ENCODE assay signal across 23 cellular contexts in the genomic region with DNA sequence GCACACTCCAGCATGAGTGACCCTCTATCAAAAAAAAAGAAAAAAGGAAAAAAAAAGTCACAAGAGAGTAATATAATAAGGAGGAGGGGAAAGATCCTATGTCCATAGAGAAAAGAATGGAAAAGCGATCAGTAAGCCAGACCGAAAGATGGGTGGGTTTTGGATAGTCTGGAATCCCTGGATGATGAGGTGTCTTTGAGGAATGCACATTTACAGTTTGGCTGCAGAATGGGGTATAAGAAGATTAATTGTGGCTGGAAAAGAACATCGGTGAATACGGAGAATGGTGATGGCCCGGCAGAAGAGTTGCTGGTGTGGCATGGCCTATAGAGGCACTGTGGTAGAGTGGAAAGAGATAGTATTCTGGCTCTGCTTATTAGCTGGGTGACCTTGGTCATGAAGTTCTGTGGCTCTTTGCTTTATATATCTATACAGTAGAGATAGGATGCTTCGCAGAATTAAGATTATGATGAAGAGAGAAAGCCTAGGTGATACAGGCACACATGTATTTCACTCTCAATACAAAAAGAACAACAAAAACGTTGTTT.
DNase-seq lines count a peak whose midpoint lies in the region; ATAC-seq and TF ChIP-seq lines count a peak whose summit lies in the region.
"Had no signal": no experiment of that assay in that cellular context is flagged by ENCODE, and none has a peak within 500 bp of the region (broad histone marks: within the 10 kb centered on the region; RNA-seq: fewer than 3 reads in every experiment).

No MANE protein-coding gene starts in this region.

- H3K4me3 ChIP-seq in heart left ventricle: no peak overlapping the region
- no peak overlapping the region for H3K4me3 ChIP-seq in upper lobe of right lung
- H3K4me3 ChIP-seq: GM23248, SJCRH30 had no signal

- H3K27ac ChIP-seq in heart left ventricle (peak overlapping the region in 8 of 12 donors; percentile 7 to 60 (median 34)), VCaP (peak overlapping the region; percentile 61), upper lobe of right lung (peak overlapping the region; percentile 3)
- H3K27ac ChIP-seq: 22Rv1, GM23248, SJCRH30 had no signal

- H3K27ac Mint-ChIP-seq in naive B cell: peak overlapping the region in 4 of 6 donors; percentile 27 to 68 (median 41)
- H3K27ac Mint-ChIP-seq in natural killer cell treated with Interleukin-12 subunit alpha and Interleukin-12 subunit beta and Interleukin-15 and Interleukin-18, amount 100 ng/mL, for 72 hours: peak overlapping the region in 1 of 2 donors; percentile 4

- WGBS in heart left ventricle, 4 donors: 79 to 85% (median 80%) methylated on average over 7 of the region's 7 CpGs

- no peaks in the 10 kb centered on the region for H3K9me3 Mint-ChIP-seq in naive B cell
- H3K9me3 Mint-ChIP-seq in natural killer cell treated with Interleukin-12 subunit alpha and Interleukin-12 subunit beta and Interleukin-15 and Interleukin-18, amount 100 ng/mL, for 72 hours: no peaks in the 10 kb centered on the region
- H3K9me3 Mint-ChIP-seq: CD4-positive, CD25-positive, alpha-beta regulatory T cell; H9 had no signal

- H3K9me3 ChIP-seq in heart left ventricle (no peaks in the 10 kb centered on the region), upper lobe of right lung (no peaks in the 10 kb centered on the region)
- H3K9me3 ChIP-seq: SJCRH30 had no signal

- peaks cover 0 to 4% (median 0%) of the 10 kb centered on the region in 9 donors for H3K36me3 ChIP-seq in heart left ventricle
- no peaks in the 10 kb centered on the region for H3K36me3 ChIP-seq in upper lobe of right lung
- H3K36me3 ChIP-seq: SJCRH30 had no signal

- no peak overlapping the region for H3K4me3 Mint-ChIP-seq in naive B cell
- no peak overlapping the region for H3K4me3 Mint-ChIP-seq in natural killer cell treated with Interleukin-12 subunit alpha and Interleukin-12 subunit beta and Interleukin-15 and Interleukin-18, amount 100 ng/mL, for 72 hours
- H3K4me3 Mint-ChIP-seq: H9 had no signal

- H3K36me3 Mint-ChIP-seq in naive B cell: peaks cover 7 to 10% of the 10 kb centered on the region in 2 donors
- no peaks in the 10 kb centered on the region for H3K36me3 Mint-ChIP-seq in natural killer cell treated with Interleukin-12 subunit alpha and Interleukin-12 subunit beta and Interleukin-15 and Interleukin-18, amount 100 ng/mL, for 72 hours

- ATAC-seq in heart left ventricle (peak in 3 of 4 donors; percentile 49 to 54 (median 50)), naive B cell (ENCODE audit: low read depth in 2 of 2) (no peak), upper lobe of right lung (no peak)
- no peak for ATAC-seq in natural killer cell treated with Interleukin-12 subunit alpha and Interleukin-12 subunit beta and Interleukin-15 and Interleukin-18, amount 100 ng/mL, for 72 hours
- ATAC-seq: PC-3 had no signal

- H3K4me1 Mint-ChIP-seq in naive B cell: peaks cover 34 to 49% (median 37%) of the 10 kb centered on the region in 3 donors
- H3K4me1 Mint-ChIP-seq in natural killer cell treated with Interleukin-12 subunit alpha and Interleukin-12 subunit beta and Interleukin-15 and Interleukin-18, amount 100 ng/mL, for 72 hours (ENCODE audit: low read depth in 2 of 2): peaks cover 10 to 20% of the 10 kb centered on the region in 2 donors

- H3K27me3 ChIP-seq in heart left ventricle (no peaks in the 10 kb centered on the region), upper lobe of right lung (no peaks in the 10 kb centered on the region)
- H3K27me3 ChIP-seq: SJCRH30 had no signal

- peaks cover 0 to 71% (median 45%) of the 10 kb centered on the region in 12 donors for H3K4me1 ChIP-seq in heart left ventricle
- H3K4me1 ChIP-seq in upper lobe of right lung: peaks cover 16% of the 10 kb centered on the region
- H3K4me1 ChIP-seq: SJCRH30 had no signal

- no peak for DNase-seq in heart left ventricle
- DNase-seq in cardiac septum (ENCODE audit: low spot score): no peak
- no peak for DNase-seq in naive B cell
- DNase-seq in upper lobe of right lung: no peak
- no peak for DNase-seq in GM20000 (ENCODE audit: low spot score)
- no peak for DNase-seq in natural killer cell treated with Interleukin-12 subunit alpha and Interleukin-12 subunit beta and Interleukin-15 and Interleukin-18, amount 100 ng/mL, for 72 hours (ENCODE audit: low spot score)
- DNase-seq: CD4-positive, CD25-positive, alpha-beta regulatory T cell; GM23248; H9; KBM-7; MV-4-11; NCI-H1105; NCI-H1436 treated with DMSO at 0.1 percent for 48 hours; NCI-H187 treated with DMSO at 0.1 percent for 48 hours; NCI-H2171 treated with DMSO at 0.1 percent for 48 hours; NCI-H446; NCI-H526; NCI-H82; NK-92 treated with Interleukin-12 subunit alpha and Interleukin-12 subunit beta, amount 100 ng/mL, for 24 hours; PC-3; SJCRH30 had no signal

- no peaks in the 10 kb centered on the region for H3K27me3 Mint-ChIP-seq in naive B cell
- H3K27me3 Mint-ChIP-seq in natural killer cell treated with Interleukin-12 subunit alpha and Interleukin-12 subunit beta and Interleukin-15 and Interleukin-18, amount 100 ng/mL, for 72 hours: no peaks in the 10 kb centered on the region
- H3K27me3 Mint-ChIP-seq: CD4-positive, CD25-positive, alpha-beta regulatory T cell had no signal

- no peak for TF ChIP-seq POLR2A in heart left ventricle (IDR thresholded peaks at IDR 0.05)

- TF ChIP-seq CTCF in heart left ventricle (IDR thresholded peaks at IDR 0.05) (no peak), VCaP (conservative IDR thresholded peaks at IDR 0.05) (no peak), upper lobe of right lung (IDR thresholded peaks at IDR 0.05) (no peak), GM20000 (IDR thresholded peaks at IDR 0.05; ENCODE audit: extremely low read depth, missing control alignments) (no peak)

- intact Hi-C loops in heart left ventricle (cut with DNase I) (no loop called here), cardiac septum (cut with DNase I) (no loop called here), upper lobe of right lung (cut with DNase I) (no loop called here)

Comparison
In these comparisons a context has a peak if more than half of its experiments do, and no peak if none do; other contexts are left out.
1. ATAC-seq: peak in heart left ventricle (3 of 4); none in naive B cell (0 of 2), upper lobe of right lung (single experiment) and natural killer cell treated with Interleukin-12 subunit alpha and Interleukin-12 subunit beta and Interleukin-15 and Interleukin-18, amount 100 ng/mL, for 72 hours (0 of 2).
2. H3K27ac ChIP-seq: peak in every context shown above with its lines; median percentile 61 in VCaP; 34 in heart left ventricle; 3 in upper lobe of right lung.